Comparison of ENCODE assay signal across 7 cellular contexts in the genomic region with DNA sequence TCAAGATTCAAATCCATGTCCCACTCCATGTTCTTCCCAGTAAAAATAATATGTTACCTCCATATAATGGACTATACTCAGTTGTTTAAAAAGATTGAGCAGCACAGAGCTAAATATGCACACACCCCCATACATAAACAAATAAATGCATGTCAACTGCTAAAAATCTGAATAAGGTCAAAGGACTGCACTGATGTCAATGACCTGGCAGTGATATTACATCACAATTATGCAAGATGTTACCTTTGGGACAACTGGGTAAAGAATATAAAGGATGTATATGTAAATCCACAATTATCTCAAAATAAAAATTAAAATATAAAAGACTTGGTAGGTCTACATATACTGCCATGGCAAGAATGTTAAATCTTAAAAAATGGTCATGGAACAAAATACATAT.
"Had no signal": no experiment of that assay in that cellular context is flagged by ENCODE, and none has a peak within 500 bp of the region (broad histone marks: within the 10 kb centered on the region; RNA-seq: fewer than 3 reads in every experiment).

No MANE protein-coding gene starts in this region.

- FAIRE-seq: GM12878, GM12891, GM12892, GM18507, GM19239 had no signal

- H3K4me3 ChIP-seq: GM12878 had no signal

- DNase-seq: GDM1, GF-D8 had no signal

- ATAC-seq: GM12878 had no signal
